9 cellular contexts compared by ENCODE assay signal in the genomic region with DNA sequence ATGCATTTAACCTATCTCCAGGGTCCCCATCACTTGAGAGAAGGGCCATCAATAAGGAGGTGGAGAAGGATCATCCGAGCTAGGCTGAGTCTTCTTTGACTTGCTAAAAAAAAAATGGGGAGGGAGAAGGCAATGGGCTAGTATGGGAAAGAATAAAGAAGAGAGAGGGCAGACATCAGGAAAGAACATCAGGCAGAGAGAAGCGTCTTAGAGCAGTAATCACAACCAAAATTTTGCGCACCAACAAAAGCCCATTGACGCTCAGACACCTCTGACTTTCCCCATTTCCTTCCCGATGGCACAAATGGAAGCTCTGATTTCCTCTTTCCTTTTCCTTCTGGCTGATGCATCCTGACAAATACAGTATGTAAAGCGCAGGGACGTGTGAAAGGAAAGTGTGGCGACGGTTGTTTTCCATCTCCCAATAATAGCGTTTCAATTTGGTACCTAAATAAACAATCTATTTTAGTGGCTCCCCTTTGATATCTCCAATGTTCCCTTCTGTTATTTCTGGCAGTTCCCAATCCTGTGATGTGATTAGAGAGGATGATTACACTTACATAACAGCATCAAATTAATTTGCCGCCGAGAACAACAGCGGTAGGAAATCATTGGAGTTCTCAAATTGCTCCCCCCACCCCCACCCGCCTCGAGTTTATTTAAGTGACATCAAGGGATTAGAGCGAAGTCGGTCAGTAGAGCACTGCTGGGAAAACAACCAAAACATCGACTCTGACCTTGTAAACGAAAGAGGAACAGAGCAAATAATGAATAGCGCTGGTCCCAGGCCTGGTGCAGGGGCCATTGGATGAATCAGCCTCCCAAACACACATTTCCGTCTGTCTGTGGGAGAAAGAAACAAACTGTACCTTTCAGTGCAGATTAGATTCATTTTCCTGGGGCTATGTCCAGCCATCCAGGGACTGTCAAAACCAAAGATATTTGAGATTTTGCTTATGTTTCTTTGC.
DNase-seq lines count a peak whose midpoint lies in the region; ATAC-seq, FAIRE-seq and TF ChIP-seq lines count a peak whose summit lies in the region.
"Had no signal": no experiment of that assay in that cellular context is flagged by ENCODE, and none has a peak within 500 bp of the region (broad histone marks: within the 10 kb centered on the region; RNA-seq: fewer than 3 reads in every experiment).

No MANE protein-coding gene starts in this region.

- BruUV-seq in HepG2 (replicated peaks; lab: Mats Ljungman, UMichigan) = no TSS peak

- TF ChIP-seq EP300 in HepG2 (IDR thresholded peaks at IDR 0.05; ENCODE audit: low read depth in 2 of 2, low read length in 2 of 2) (peak in 1 of 2 experiments; percentile 93; a peak in 2 of 4 replicates), HepG2 (CRISPR knock-in tag; IDR thresholded peaks at IDR 0.05; ENCODE audit: borderline replicate concordance) (no peak)

- no peak overlapping the region for H2AFZ ChIP-seq in HepG2 (ENCODE audit: low read length)

- ATAC-seq in HepG2 (peak; percentile 99), HG03460 (IDR thresholded peaks at IDR 0.05; ENCODE audit: unreplicated experiment) (no peak), GM21529 (IDR thresholded peaks at IDR 0.05; ENCODE audit: unreplicated experiment) (no peak), HG02885 (IDR thresholded peaks at IDR 0.05; ENCODE audit: poor library complexity, unreplicated experiment) (no peak)

- DNase-seq in NCI-H2227 treated with DMSO at 0.1 percent for 48 hours (lab: John Stamatoyannopoulos, UW) (peak; percentile 0), caudate nucleus (lab: John Stamatoyannopoulos, UW) (peak in 18 of 61 donors; percentile 3 to 80 (median 26)), HepG2 (ENCODE audit: low spot score) (peak; percentile 96), testis (peak; percentile 78)

- 24% methylated on average over 21 of the region's 21 CpGs for WGBS in HepG2 (ENCODE audit: low lambda C conversion rate)
- 16 to 22% methylated on average over 21 of the region's 21 CpGs for WGBS in testis, 2 donors

- H4K20me1 ChIP-seq in HepG2 (ENCODE audit: insufficient read depth, low read length) = no peaks in the 10 kb centered on the region

- no peaks in the 10 kb centered on the region for H3K27me3 ChIP-seq in HepG2 (ENCODE audit: control insufficient read depth in 1 of 2, insufficient read depth in 2 of 2, low read length in 2 of 2)
- H3K27me3 ChIP-seq in testis = no peaks in the 10 kb centered on the region
- H3K27me3 ChIP-seq: cardiac muscle cell had no signal

- no peaks in the 10 kb centered on the region for H3K79me2 ChIP-seq in HepG2 (ENCODE audit: insufficient read depth, low read length)

- H3K27ac ChIP-seq in caudate nucleus (ENCODE audit: low read depth, low read length) (peak overlapping the region; percentile 9), HepG2 (ENCODE audit: extremely low read length, insufficient read depth, low read length) (peak overlapping the region; percentile 93), testis (peak overlapping the region; percentile 48 to 65)
- H3K27ac ChIP-seq: cardiac muscle cell, skin epidermis had no signal

- H3K4me3 ChIP-seq in HepG2 (replicated peaks in 1 of 3; ENCODE audit: insufficient read depth in 1 of 3, low read depth in 2 of 3, low read length in 3 of 3) = peak overlapping the region in 1 of 3 experiments; percentile 15; a peak in 2 of 6 replicates
- no peak overlapping the region for H3K4me3 ChIP-seq in testis
- H3K4me3 ChIP-seq: cardiac muscle cell, skin epidermis had no signal

- TF ChIP-seq CTCF in HepG2 (CRISPR knock-in tag; IDR thresholded peaks at IDR 0.05) (no peak), testis (IDR thresholded peaks at IDR 0.05) (no peak)

- in situ Hi-C loops in HepG2 (cut with HindIII; ENCODE audit: extremely low pct_ligation_motif_present, low pct_unique_long_range_greater_than_20kb) = no loop called here

- TF ChIP-seq POLR2A in HepG2 (IDR thresholded peaks at IDR 0.05; ENCODE audit: insufficient read depth in 1 of 2, low read depth in 2 of 2, low read length in 2 of 2) (peak in 1 of 2 experiments; percentile 45; a peak in 1 of 4 replicates), testis (IDR thresholded peaks at IDR 0.05) (no peak)

- CTCF ChIA-PET in HepG2 (lab: Yijun Ruan, JAX; ENCODE audit: low intra/inter-chr PET ratio, low total read pairs) = no interaction called here

- H3K9ac ChIP-seq in HepG2 (ENCODE audit: insufficient read depth, low read depth, low read length) = peak overlapping the region; percentile 69

- no peaks in the 10 kb centered on the region for H3K9me3 ChIP-seq in HepG2 (ENCODE audit: low read length)
- no peaks in the 10 kb centered on the region for H3K9me3 ChIP-seq in testis

- peak overlapping the region; percentile 76 for H3K4me2 ChIP-seq in HepG2 (ENCODE audit: low read depth, low read length)

- intact Hi-C loops in HepG2 (cut with micrococcal nuclease; ENCODE audit: unreplicated experiment) = loop anchor here (1.0 kb wide), 1 partner anchor 17 kb away; no protein-coding TSS in a partner anchor
- intact Hi-C loops in testis (cut with DNase I; ENCODE audit: low total_unique reads) = no loop called here

- H3K36me3 ChIP-seq in HepG2 (replicated peaks in 1 of 2; ENCODE audit: control insufficient read depth in 1 of 2, insufficient read depth in 2 of 2, low read length in 2 of 2) (no peaks in the 10 kb centered on the region), testis (ENCODE audit: low read depth, missing control alignments) (no peaks in the 10 kb centered on the region)
- H3K36me3 ChIP-seq: cardiac muscle cell had no signal

- TF ChIP-seq RAD21 in HepG2 (CRISPR knock-in tag; IDR thresholded peaks at IDR 0.05) = no peak

- peak; percentile 96 for FAIRE-seq in HepG2 (lab: Jason Lieb, UNC)

- POLR2A ChIA-PET in HepG2 (lab: Yijun Ruan, JAX) = interaction anchor here (0.8 to 1.8 kb wide), 6 partner anchors 11 to 161 kb away, joined by 3 to 8 read pairs (median 4); no protein-coding TSS in a partner anchor

- H3K4me1 ChIP-seq in HepG2 (ENCODE audit: insufficient read depth, low read length) (peaks cover 76% of the 10 kb centered on the region), testis (peaks cover 12% of the 10 kb centered on the region)

TF ChIP-seq in HepG2, 621 proteins besides CTCF, POLR2A, EP300 and RAD21 (continues in another document):
- TF ChIP-seq, protein P1, sequence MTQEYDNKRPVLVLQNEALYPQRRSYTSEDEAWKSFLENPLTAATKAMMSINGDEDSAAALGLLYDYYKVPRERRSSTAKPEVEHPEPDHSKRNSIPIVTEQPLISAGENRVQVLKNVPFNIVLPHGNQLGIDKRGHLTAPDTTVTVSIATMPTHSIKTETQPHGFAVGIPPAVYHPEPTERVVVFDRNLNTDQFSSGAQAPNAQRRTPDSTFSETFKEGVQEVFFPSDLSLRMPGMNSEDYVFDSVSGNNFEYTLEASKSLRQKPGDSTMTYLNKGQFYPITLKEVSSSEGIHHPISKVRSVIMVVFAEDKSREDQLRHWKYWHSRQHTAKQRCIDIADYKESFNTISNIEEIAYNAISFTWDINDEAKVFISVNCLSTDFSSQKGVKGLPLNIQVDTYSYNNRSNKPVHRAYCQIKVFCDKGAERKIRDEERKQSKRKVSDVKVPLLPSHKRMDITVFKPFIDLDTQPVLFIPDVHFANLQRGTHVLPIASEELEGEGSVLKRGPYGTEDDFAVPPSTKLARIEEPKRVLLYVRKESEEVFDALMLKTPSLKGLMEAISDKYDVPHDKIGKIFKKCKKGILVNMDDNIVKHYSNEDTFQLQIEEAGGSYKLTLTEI (CRISPR knock-in tag; conservative IDR thresholded peaks at IDR 0.05) = no peak
- TF ChIP-seq EEA1 (CRISPR knock-in tag; IDR thresholded peaks at IDR 0.05; ENCODE audit: borderline replicate concordance) = no peak
- TF ChIP-seq, protein P2, sequence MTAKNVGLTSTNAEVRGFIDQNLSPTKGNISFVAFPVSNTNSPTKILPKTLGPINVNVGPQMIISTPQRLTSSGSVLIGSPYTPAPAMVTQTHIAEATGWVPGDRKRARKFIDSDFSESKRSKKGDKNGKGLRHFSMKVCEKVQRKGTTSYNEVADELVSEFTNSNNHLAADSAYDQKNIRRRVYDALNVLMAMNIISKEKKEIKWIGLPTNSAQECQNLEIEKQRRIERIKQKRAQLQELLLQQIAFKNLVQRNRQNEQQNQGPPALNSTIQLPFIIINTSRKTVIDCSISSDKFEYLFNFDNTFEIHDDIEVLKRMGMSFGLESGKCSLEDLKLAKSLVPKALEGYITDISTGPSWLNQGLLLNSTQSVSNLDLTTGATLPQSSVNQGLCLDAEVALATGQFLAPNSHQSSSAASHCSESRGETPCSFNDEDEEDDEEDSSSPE (CRISPR knock-in tag; IDR thresholded peaks at IDR 0.05) = no peak
- TF ChIP-seq, protein P3, sequence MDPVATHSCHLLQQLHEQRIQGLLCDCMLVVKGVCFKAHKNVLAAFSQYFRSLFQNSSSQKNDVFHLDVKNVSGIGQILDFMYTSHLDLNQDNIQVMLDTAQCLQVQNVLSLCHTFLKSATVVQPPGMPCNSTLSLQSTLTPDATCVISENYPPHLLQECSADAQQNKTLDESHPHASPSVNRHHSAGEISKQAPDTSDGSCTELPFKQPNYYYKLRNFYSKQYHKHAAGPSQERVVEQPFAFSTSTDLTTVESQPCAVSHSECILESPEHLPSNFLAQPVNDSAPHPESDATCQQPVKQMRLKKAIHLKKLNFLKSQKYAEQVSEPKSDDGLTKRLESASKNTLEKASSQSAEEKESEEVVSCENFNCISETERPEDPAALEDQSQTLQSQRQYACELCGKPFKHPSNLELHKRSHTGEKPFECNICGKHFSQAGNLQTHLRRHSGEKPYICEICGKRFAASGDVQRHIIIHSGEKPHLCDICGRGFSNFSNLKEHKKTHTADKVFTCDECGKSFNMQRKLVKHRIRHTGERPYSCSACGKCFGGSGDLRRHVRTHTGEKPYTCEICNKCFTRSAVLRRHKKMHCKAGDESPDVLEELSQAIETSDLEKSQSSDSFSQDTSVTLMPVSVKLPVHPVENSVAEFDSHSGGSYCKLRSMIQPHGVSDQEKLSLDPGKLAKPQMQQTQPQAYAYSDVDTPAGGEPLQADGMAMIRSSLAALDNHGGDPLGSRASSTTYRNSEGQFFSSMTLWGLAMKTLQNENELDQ (CRISPR knock-in tag; IDR thresholded peaks at IDR 0.05; ENCODE audit: borderline replicate concordance) = no peak
- TF ChIP-seq, protein P4, sequence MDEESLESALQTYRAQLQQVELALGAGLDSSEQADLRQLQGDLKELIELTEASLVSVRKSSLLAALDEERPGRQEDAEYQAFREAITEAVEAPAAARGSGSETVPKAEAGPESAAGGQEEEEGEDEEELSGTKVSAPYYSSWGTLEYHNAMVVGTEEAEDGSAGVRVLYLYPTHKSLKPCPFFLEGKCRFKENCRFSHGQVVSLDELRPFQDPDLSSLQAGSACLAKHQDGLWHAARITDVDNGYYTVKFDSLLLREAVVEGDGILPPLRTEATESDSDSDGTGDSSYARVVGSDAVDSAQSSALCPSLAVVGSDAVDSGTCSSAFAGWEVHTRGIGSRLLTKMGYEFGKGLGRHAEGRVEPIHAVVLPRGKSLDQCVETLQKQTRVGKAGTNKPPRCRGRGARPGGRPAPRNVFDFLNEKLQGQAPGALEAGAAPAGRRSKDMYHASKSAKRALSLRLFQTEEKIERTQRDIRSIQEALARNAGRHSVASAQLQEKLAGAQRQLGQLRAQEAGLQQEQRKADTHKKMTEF (CRISPR knock-in tag; IDR thresholded peaks at IDR 0.05) = peak; percentile 51; the same call in 1 of the 2 replicates
- TF ChIP-seq ZFP90 (CRISPR knock-in tag; IDR thresholded peaks at IDR 0.05; ENCODE audit: borderline replicate concordance) = no peak
- peak; percentile 90 for TF ChIP-seq ELF3 (CRISPR knock-in tag; IDR thresholded peaks at IDR 0.05)

Comparison
In these comparisons a context has a peak if more than half of its experiments do, and no peak if none do; other contexts are left out.
1. H3K27ac ChIP-seq: peak in every context shown above with its lines; median percentile 93 in HepG2; 56 in testis; 9 in caudate nucleus.